ENCODE assay signal across 15 cellular contexts in genomic region chr3:69248394-69248793, GRCh38.
DNase-seq lines count a peak whose midpoint lies in the region; ATAC-seq and TF ChIP-seq lines count a peak whose summit lies in the region.
"Had no signal": no experiment of that assay in that cellular context is flagged by ENCODE, and none has a peak within 500 bp of the region (broad histone marks: within the 10 kb centered on the region; RNA-seq: fewer than 3 reads in every experiment).

No MANE protein-coding gene starts in this region.

- H2AFZ ChIP-seq in trophoblast cell (ENCODE audit: insufficient read depth, low read length, poor library complexity), result no peak overlapping the region

- H4K12ac ChIP-seq in trophoblast cell (ENCODE audit: low read depth, low read length), result no peak overlapping the region

- H2BK120ac ChIP-seq in trophoblast cell (ENCODE audit: insufficient read depth, low read length, poor library complexity), result peak overlapping the region; percentile 31

- H3K14ac ChIP-seq in trophoblast cell (ENCODE audit: low read length), result no peak overlapping the region

- peak; percentile 81 for ATAC-seq in left lobe of liver
- ATAC-seq in effector memory CD8-positive, alpha-beta T cell (replicated peaks), result no peak
- ATAC-seq in GM21825 (IDR thresholded peaks at IDR 0.05; ENCODE audit: unreplicated experiment), result no peak
- ATAC-seq: left cardiac atrium; stimulated activated naive B cell treated with anti-CD40 and anti-IgM and Interleukin-4, amounts not matched to agents 10 μg/mL and 1 μg/mL and 100 μg/mL, for 72 hours had no signal

- H2BK12ac ChIP-seq in trophoblast cell (ENCODE audit: low read length), result peak overlapping the region; percentile 82

- H3K27ac ChIP-seq in trophoblast cell (ENCODE audit: low read depth, low read length), result no peak overlapping the region

- peaks cover 14% of the 10 kb centered on the region for H3K36me3 Mint-ChIP-seq in Calu3 (ENCODE audit: insufficient read depth, unreplicated experiment)
- peaks cover 5% of the 10 kb centered on the region for H3K36me3 Mint-ChIP-seq in brain
- peaks cover 7% of the 10 kb centered on the region for H3K36me3 Mint-ChIP-seq in effector memory CD8-positive, alpha-beta T cell (ENCODE audit: insufficient read depth)
- H3K36me3 Mint-ChIP-seq: stimulated activated naive B cell treated with anti-CD40 and anti-IgM and Interleukin-4, amounts not matched to agents 10 μg/mL and 1 μg/mL and 100 μg/mL, for 72 hours had no signal

- TF ChIP-seq CTCF in Calu3 (IDR thresholded peaks at IDR 0.05; ENCODE audit: unreplicated experiment) (no peak), brain (conservative IDR thresholded peaks at IDR 0.05) (no peak)

- H3K9me3 Mint-ChIP-seq in Calu3 (ENCODE audit: low read depth, unreplicated experiment) (no peaks in the 10 kb centered on the region), brain (no peaks in the 10 kb centered on the region)
- H3K9me3 Mint-ChIP-seq in effector memory CD8-positive, alpha-beta T cell, result no peaks in the 10 kb centered on the region
- H3K9me3 Mint-ChIP-seq: activated T-helper 1 cell treated with anti-CD3 and anti-CD28 coated beads, Interleukin-12 subunit alpha, Interleukin-12 subunit beta, Interleukin-2, Interleukin-4 antibody, amounts not matched to agents 30 ng/mL and 10 ng/mL and 1 ng/mL, durations not matched to agents 14 hours and 24 hours and 36 hours; stimulated activated naive B cell treated with anti-CD40 and anti-IgM and Interleukin-4, amounts not matched to agents 10 μg/mL and 1 μg/mL and 100 μg/mL, for 72 hours had no signal

- H3K9ac ChIP-seq in trophoblast cell (ENCODE audit: low read length), result no peak overlapping the region

- H3K27me3 ChIP-seq in trophoblast cell (ENCODE audit: insufficient read depth, low read length), result no peaks in the 10 kb centered on the region

- H3K27me3 Mint-ChIP-seq in Calu3 (ENCODE audit: unreplicated experiment), result no peaks in the 10 kb centered on the region
- peaks cover 5% of the 10 kb centered on the region for H3K27me3 Mint-ChIP-seq in brain
- no peaks in the 10 kb centered on the region for H3K27me3 Mint-ChIP-seq in effector memory CD8-positive, alpha-beta T cell
- H3K27me3 Mint-ChIP-seq: stimulated activated naive B cell treated with anti-CD40 and anti-IgM and Interleukin-4, amounts not matched to agents 10 μg/mL and 1 μg/mL and 100 μg/mL, for 72 hours had no signal

- intact Hi-C loops in Calu3 (cut with micrococcal nuclease; ENCODE audit: unreplicated experiment), result loop anchor here (2.0 to 5.0 kb wide), 2 partner anchors 34 to 70 kb away; no protein-coding TSS in a partner anchor

- no peaks in the 10 kb centered on the region for H3K9me3 ChIP-seq in trophoblast cell (ENCODE audit: insufficient read depth, low read depth, low read length)

- no peak overlapping the region for H3K4ac ChIP-seq in trophoblast cell (ENCODE audit: low read depth, low read length)

- H3K79me1 ChIP-seq in trophoblast cell (ENCODE audit: low read length), result peaks cover 26% of the 10 kb centered on the region

- H3K4me1 ChIP-seq in trophoblast cell (ENCODE audit: control insufficient read depth in 1 of 2, insufficient read depth in 2 of 2, low read length in 2 of 2), result peaks cover 14 to 30% of the 10 kb centered on the region in 2 experiments

- no CpG with 5 or more reads among the region's 9 CpGs for WGBS in trophoblast cell (ENCODE audit: extremely low coverage, insufficient coverage, insufficient read length)

- H3K23ac ChIP-seq in trophoblast cell (ENCODE audit: low read length), result no peak overlapping the region

- H2BK5ac ChIP-seq in trophoblast cell (ENCODE audit: low read depth, low read length, poor library complexity), result no peak overlapping the region

- H3K4me1 Mint-ChIP-seq in Calu3 (ENCODE audit: low read depth, unreplicated experiment) (peaks cover 61% of the 10 kb centered on the region), brain (peaks cover 53% of the 10 kb centered on the region)
- H3K4me1 Mint-ChIP-seq in effector memory CD8-positive, alpha-beta T cell (ENCODE audit: low read depth in 2 of 2), result peaks cover 0 to 6% of the 10 kb centered on the region in 2 donors

- H3K18ac ChIP-seq in trophoblast cell (ENCODE audit: low read length), result no peak overlapping the region

- H3K36me3 ChIP-seq in trophoblast cell (ENCODE audit: control insufficient read depth in 1 of 2, insufficient read depth in 2 of 2, low read length in 2 of 2), result no peaks in the 10 kb centered on the region

- H4K91ac ChIP-seq in trophoblast cell (ENCODE audit: low read depth, low read length), result no peak overlapping the region

- H3K27ac Mint-ChIP-seq in Calu3 (ENCODE audit: unreplicated experiment), result peak overlapping the region; percentile 85
- H3K27ac Mint-ChIP-seq in brain, result peak overlapping the region; percentile 45 to 93 (median 89)
- H3K27ac Mint-ChIP-seq in effector memory CD8-positive, alpha-beta T cell, result no peak overlapping the region
- H3K27ac Mint-ChIP-seq: activated T-helper 1 cell treated with anti-CD3 and anti-CD28 coated beads, Interleukin-12 subunit alpha, Interleukin-12 subunit beta, Interleukin-2, Interleukin-4 antibody, amounts not matched to agents 30 ng/mL and 10 ng/mL and 1 ng/mL, durations not matched to agents 14 hours and 24 hours and 36 hours; CD14-positive monocyte; stimulated activated naive B cell treated with anti-CD40 and anti-IgM and Interleukin-4, amounts not matched to agents 10 μg/mL and 1 μg/mL and 100 μg/mL, for 72 hours had no signal

- H2AK5ac ChIP-seq in trophoblast cell (ENCODE audit: low read length), result no peak overlapping the region

- H4K8ac ChIP-seq in trophoblast cell (ENCODE audit: low read depth, low read length), result peak overlapping the region; percentile 35

- CTCF ChIA-PET in Calu3 (lab: Charles Lee), result interaction anchor here (1.0 kb wide), 1 partner anchor 58 kb away, joined by 3 read pairs; no protein-coding TSS in a partner anchor

- peak overlapping the region; percentile 4 for H3K4me2 ChIP-seq in trophoblast cell (ENCODE audit: low read length)

- peak overlapping the region; percentile 83 for H3K4me3 Mint-ChIP-seq in Calu3 (ENCODE audit: low read depth, unreplicated experiment)
- H3K4me3 Mint-ChIP-seq in brain, result peak overlapping the region; percentile 82 to 87 (median 86)
- no peak overlapping the region for H3K4me3 Mint-ChIP-seq in effector memory CD8-positive, alpha-beta T cell
- H3K4me3 Mint-ChIP-seq: CD14-positive monocyte; stimulated activated naive B cell treated with anti-CD40 and anti-IgM and Interleukin-4, amounts not matched to agents 10 μg/mL and 1 μg/mL and 100 μg/mL, for 72 hours had no signal

- BruUV-seq in Calu3 (replicated peaks; lab: Mats Ljungman, UMichigan), result no TSS peak

- DNase-seq in Calu3 (peak; percentile 28), left lobe of liver (ENCODE audit: low spot score) (peak; percentile 64), trophoblast cell (no peak), UCSD-AML1 (lab: John Stamatoyannopoulos, UW; ENCODE audit: unreplicated experiment) (no peak), midbrain (lab: John Stamatoyannopoulos, UW) (no peak)
- no peak for DNase-seq in effector memory CD8-positive, alpha-beta T cell
- DNase-seq: activated CD8-positive, alpha-beta memory T cell treated with anti-CD3 and anti-CD28 coated beads for 24 hours; DND-41; left cardiac atrium; NCI-H1436 treated with DMSO at 0.1 percent for 48 hours; stimulated activated naive B cell treated with anti-CD40 and anti-IgM and Interleukin-4, amounts not matched to agents 10 μg/mL and 1 μg/mL and 100 μg/mL, for 72 hours had no signal

- peaks cover 4% of the 10 kb centered on the region for H3K79me2 ChIP-seq in trophoblast cell (ENCODE audit: control insufficient read depth, insufficient read depth, low read length, poor library complexity)

- H3K4me3 ChIP-seq in trophoblast cell (ENCODE audit: low read depth, low read length), result no peak overlapping the region

Comparison
In these comparisons a context has a peak if more than half of its experiments do, and no peak if none do; other contexts are left out.
1. DNase-seq: peak in Calu3 (single experiment) and left lobe of liver (single experiment); none in trophoblast cell (0 of 2), UCSD-AML1 (single experiment), effector memory CD8-positive, alpha-beta T cell (0 of 3) and midbrain (single experiment).
2. H3K27ac Mint-ChIP-seq: peak in Calu3 (single experiment) and brain (5 of 5); none in effector memory CD8-positive, alpha-beta T cell (0 of 2).
3. H3K4me3 Mint-ChIP-seq: peak in Calu3 (single experiment) and brain (5 of 5); none in effector memory CD8-positive, alpha-beta T cell (0 of 2).